In genomic region chr4:46389301-46389761, GRCh38 we compare ENCODE assay signal across 8 cellular contexts. TPM values are rescaled to one million over a fixed set of nuclear protein-coding genes. Genes with fewer than 3 reads are reported as not detected.
DNase-seq lines count a peak whose midpoint lies in the region; ATAC-seq and TF ChIP-seq lines count a peak whose summit lies in the region.

No MANE protein-coding gene starts in this region.

- no peaks in the 10 kb centered on the region for H3K36me3 Mint-ChIP-seq in stimulated activated effector memory CD8-positive, alpha-beta T cell treated with anti-CD3 and anti-CD28 coated beads, Interleukin-12 subunit alpha, Interleukin-12 subunit beta, amount 100 ng/mL, for 72 hours

- no peaks in the 10 kb centered on the region for H3K36me3 ChIP-seq in gastroesophageal sphincter
- no peaks in the 10 kb centered on the region for H3K36me3 ChIP-seq in osteoblast (ENCODE audit: insufficient read depth, low read length)

- H3K27me3 ChIP-seq in gastroesophageal sphincter (peaks cover 54% of the 10 kb centered on the region), osteoblast (ENCODE audit: insufficient read depth, low read length) (peaks cover 10% of the 10 kb centered on the region)

- H3K4me2 ChIP-seq in osteoblast (ENCODE audit: insufficient read depth, low read length), result no peak overlapping the region

- POLR2A ChIA-PET in RWPE1 (lab: Yijun Ruan, JAX; ENCODE audit: low non-redundant PET), result no interaction called here
- POLR2A ChIA-PET in GM10248 (lab: Yijun Ruan, JAX), result no interaction called here

- H3K4me3 Mint-ChIP-seq in stimulated activated effector memory CD8-positive, alpha-beta T cell treated with anti-CD3 and anti-CD28 coated beads, Interleukin-12 subunit alpha, Interleukin-12 subunit beta, amount 100 ng/mL, for 72 hours, result no peak overlapping the region

- no peaks in the 10 kb centered on the region for H4K20me1 ChIP-seq in osteoblast (ENCODE audit: insufficient read depth, low read length)

- no peaks in the 10 kb centered on the region for H3K79me2 ChIP-seq in osteoblast (ENCODE audit: insufficient read depth, low read length)

- WGBS in gastroesophageal sphincter (ENCODE audit: low coverage in 1 of 2), 2 donors, result 0 to 1% methylated on average over 2 to 25 of the region's 25 CpGs

- H2AFZ ChIP-seq in osteoblast (ENCODE audit: low read length), result no peak overlapping the region

- H3K9me3 ChIP-seq in gastroesophageal sphincter (no peaks in the 10 kb centered on the region), osteoblast (ENCODE audit: low read depth, low read length) (no peaks in the 10 kb centered on the region)

- H3K4me1 ChIP-seq in gastroesophageal sphincter, result peaks cover 0 to 26% (median 4%) of the 10 kb centered on the region in 3 donors
- H3K4me1 ChIP-seq in osteoblast (ENCODE audit: insufficient read depth, low read length), result no peaks in the 10 kb centered on the region

- peaks cover 8% of the 10 kb centered on the region for H3K9me3 Mint-ChIP-seq in stimulated activated effector memory CD8-positive, alpha-beta T cell treated with anti-CD3 and anti-CD28 coated beads, Interleukin-12 subunit alpha, Interleukin-12 subunit beta, amount 100 ng/mL, for 72 hours

- H3K27ac Mint-ChIP-seq in stimulated activated effector memory CD8-positive, alpha-beta T cell treated with anti-CD3 and anti-CD28 coated beads, Interleukin-12 subunit alpha, Interleukin-12 subunit beta, amount 100 ng/mL, for 72 hours, result no peak overlapping the region

- H3K27ac ChIP-seq in RWPE1, result no peak overlapping the region
- no peak overlapping the region for H3K27ac ChIP-seq in gastroesophageal sphincter
- H3K27ac ChIP-seq in osteoblast (ENCODE audit: low read depth, low read length), result no peak overlapping the region

- CTCF ChIA-PET in RWPE1 (lab: Yijun Ruan, JAX), result no interaction called here
- CTCF ChIA-PET in GM10248 (lab: Yijun Ruan, JAX), result no interaction called here

- no peak for TF ChIP-seq EP300 in gastroesophageal sphincter (IDR thresholded peaks at IDR 0.05)

- H3K4me3 ChIP-seq in gastroesophageal sphincter (peak overlapping the region; percentile 18 to 47), osteoblast (ENCODE audit: insufficient read depth, low read length) (no peak overlapping the region)

- ATAC-seq in gastroesophageal sphincter, result no peak
- ATAC-seq in stimulated activated effector memory CD8-positive, alpha-beta T cell treated with anti-CD3 and anti-CD28 coated beads, Interleukin-12 subunit alpha, Interleukin-12 subunit beta, amount 100 ng/mL, for 72 hours, result no peak

- no peak for TF ChIP-seq CTCF in RWPE1 (conservative IDR thresholded peaks at IDR 0.05; ENCODE audit: low read depth)
- TF ChIP-seq CTCF in gastroesophageal sphincter (IDR thresholded peaks at IDR 0.05), result no peak
- TF ChIP-seq CTCF in osteoblast (IDR thresholded peaks at IDR 0.05; ENCODE audit: extremely low read depth, low read depth, low read length), result no peak
- no peak for TF ChIP-seq CTCF in GM10248 (IDR thresholded peaks at IDR 0.05; ENCODE audit: control extremely low read depth, extremely low read depth, low read depth, missing control alignments)

- peak; percentile 66 for DNase-seq in D341Med (ENCODE audit: low spot score)
- DNase-seq in RWPE1 (ENCODE audit: low spot score), result peak; percentile 8
- DNase-seq in osteoblast (ENCODE audit: insufficient read length, low spot score, missing footprints), result peak; percentile 62
- no peak for DNase-seq in erythroblast (lab: John Stamatoyannopoulos, UW)
- no peak for DNase-seq in NCI-H1694 (lab: John Stamatoyannopoulos, UW)
- no peak for DNase-seq in stimulated activated effector memory CD8-positive, alpha-beta T cell treated with anti-CD3 and anti-CD28 coated beads, Interleukin-12 subunit alpha, Interleukin-12 subunit beta, amount 100 ng/mL, for 72 hours (ENCODE audit: low spot score in 2 of 2)
- DNase-seq in GM10248 (ENCODE audit: extremely low spot score), result no peak

- H3K4me1 Mint-ChIP-seq in stimulated activated effector memory CD8-positive, alpha-beta T cell treated with anti-CD3 and anti-CD28 coated beads, Interleukin-12 subunit alpha, Interleukin-12 subunit beta, amount 100 ng/mL, for 72 hours, result peaks cover 8% of the 10 kb centered on the region

- TF ChIP-seq POLR2A in gastroesophageal sphincter (IDR thresholded peaks at IDR 0.05) (no peak), erythroblast (IDR thresholded peaks at IDR 0.05; ENCODE audit: low read length) (no peak)

RNA-seq across cellular contexts. Expression of gene GABRA2, which starts 0.6 kb away (rescaled TPM):
- total RNA-seq in gastroesophageal sphincter (1 to 10 TPM in 3 of 4 donors, under 1 TPM in 1; 0.31 to 2.0 (median 1.4) TPM), osteoblast (not detected in 2 replicates)

Comparison
In these comparisons a context has a peak if more than half of its experiments do, and no peak if none do; other contexts are left out.
1. DNase-seq: peak in D341Med (single experiment), RWPE1 (single experiment) and osteoblast (single experiment); none in erythroblast (0 of 2), NCI-H1694 (single experiment), stimulated activated effector memory CD8-positive, alpha-beta T cell treated with anti-CD3 and anti-CD28 coated beads, Interleukin-12 subunit alpha, Interleukin-12 subunit beta, amount 100 ng/mL, for 72 hours (0 of 2) and GM10248 (single experiment).